ENCODE assay signal across 9 cellular contexts in the genomic region with DNA sequence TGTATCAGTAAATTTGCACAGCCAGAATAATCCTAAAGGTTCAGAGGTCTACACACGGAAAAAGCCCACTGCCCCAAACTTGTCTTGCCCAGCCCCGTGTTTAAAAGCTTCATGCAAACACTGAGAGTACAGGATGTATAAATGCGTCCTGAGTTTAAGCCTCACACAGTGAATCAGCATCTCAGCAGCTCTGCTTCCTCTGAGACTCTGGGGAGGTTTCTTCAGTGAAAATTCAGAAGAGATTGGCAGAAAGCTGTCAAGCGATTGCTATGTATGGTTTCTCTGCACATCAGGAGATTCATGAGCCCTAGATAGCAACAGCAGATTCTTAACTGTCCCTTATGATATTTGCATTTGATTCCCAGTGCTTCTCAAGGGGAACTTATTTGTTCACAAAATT. TPM values are rescaled to one million over a fixed set of nuclear protein-coding genes. Genes with fewer than 3 reads are reported as not detected.
A peak's percentile ranks its signal among the peaks of the same experiment; 100 is the strongest.
DNase-seq lines count a peak whose midpoint lies in the region; ATAC-seq and TF ChIP-seq lines count a peak whose summit lies in the region.
"Had no signal": no experiment of that assay in that cellular context is flagged by ENCODE, and none has a peak within 500 bp of the region (broad histone marks: within the 10 kb centered on the region; RNA-seq: fewer than 3 reads in every experiment).

No MANE protein-coding gene starts in this region.

- no peak overlapping the region for H3K9ac ChIP-seq in skeletal muscle satellite cell (ENCODE audit: low read depth, low read length)

- 43% methylated on average over 4 of the region's 4 CpGs for WGBS in esophagus muscularis mucosa

- TF ChIP-seq CTCF in RWPE2 (IDR thresholded peaks at IDR 0.05; ENCODE audit: poor library complexity, severe bottlenecking) = no peak
- TF ChIP-seq CTCF in esophagus muscularis mucosa (IDR thresholded peaks at IDR 0.05) = no peak

- ATAC-seq in RWPE2 (ENCODE audit: low read depth) = 0 out of 3 replicates have a peak, but pooled peaks have one; percentile 4
- ATAC-seq in HG02973 (IDR thresholded peaks at IDR 0.05; ENCODE audit: unreplicated experiment) = no peak
- ATAC-seq: activated CD4-positive, CD25-positive, alpha-beta regulatory T cell treated with anti-CD3 and anti-CD28 coated beads, Interleukin-2, amount 50 U/mL, for 24 hours had no signal

- no peak for TF ChIP-seq POLR2A in esophagus muscularis mucosa (IDR thresholded peaks at IDR 0.05; ENCODE audit: low read depth)

- H3K27me3 ChIP-seq in RWPE2 (ENCODE audit: insufficient read depth, poor library complexity, severe bottlenecking) (no peaks in the 10 kb centered on the region), esophagus muscularis mucosa (peaks cover 0 to 3% (median 0%) of the 10 kb centered on the region in 4 donors), skeletal muscle satellite cell (ENCODE audit: control insufficient read depth, insufficient read depth, low read length) (no peaks in the 10 kb centered on the region)

- intact Hi-C loops in esophagus muscularis mucosa (cut with DNase I) = no loop called here

- H3K36me3 ChIP-seq in RWPE2 (ENCODE audit: low read depth) (no peaks in the 10 kb centered on the region), esophagus muscularis mucosa (no peaks in the 10 kb centered on the region), skeletal muscle satellite cell (ENCODE audit: insufficient read depth, low read length) (no peaks in the 10 kb centered on the region)

- DNase-seq in NCI-H1694 treated with DMSO at 0.1 percent for 48 hours (lab: John Stamatoyannopoulos, UW) (peak; percentile 41), NCI-H1694 (lab: John Stamatoyannopoulos, UW) (no peak), RWPE2 (ENCODE audit: low spot score) (no peak), esophagus muscularis mucosa (ENCODE audit: extremely low spot score) (peak; percentile 45), NCI-H2107 (lab: John Stamatoyannopoulos, UW) (no peak), cerebellar cortex (ENCODE audit: low spot score) (no peak)

- TF ChIP-seq EP300 in esophagus muscularis mucosa (IDR thresholded peaks at IDR 0.05) = no peak

- H3K27ac ChIP-seq in RWPE2 (ENCODE audit: poor library complexity, severe bottlenecking) (peak overlapping the region; percentile 98), esophagus muscularis mucosa (replicated peaks in 1 of 4) (no peak overlapping the region)

- no peaks in the 10 kb centered on the region for H3K9me3 ChIP-seq in RWPE2 (ENCODE audit: severe bottlenecking)
- no peaks in the 10 kb centered on the region for H3K9me3 ChIP-seq in esophagus muscularis mucosa
- no peaks in the 10 kb centered on the region for H3K9me3 ChIP-seq in skeletal muscle satellite cell (replicated peaks; ENCODE audit: low read length)

- H3K4me1 ChIP-seq in RWPE2 (ENCODE audit: insufficient read depth, poor library complexity, severe bottlenecking) = peaks cover 57% of the 10 kb centered on the region
- peaks cover 0 to 26% (median 20%) of the 10 kb centered on the region in 4 donors for H3K4me1 ChIP-seq in esophagus muscularis mucosa
- H3K4me1 ChIP-seq in skeletal muscle satellite cell (ENCODE audit: control insufficient read depth, insufficient read depth, low read length) = peaks cover 51% of the 10 kb centered on the region

- H3K4me3 ChIP-seq in RWPE2 (ENCODE audit: severe bottlenecking) (no peak overlapping the region), esophagus muscularis mucosa (no peak overlapping the region), skeletal muscle satellite cell (ENCODE audit: low read length) (peak overlapping the region; percentile 3)

- H3K4me2 ChIP-seq in skeletal muscle satellite cell (ENCODE audit: low read length) = peak overlapping the region; percentile 58

RNA-seq across cellular contexts. Expression of gene CRACDL, which starts 27.1 kb away (rescaled TPM):
- total RNA-seq in esophagus muscularis mucosa = 1 to 10 TPM; 1.7 to 4.7 (median 3.3) TPM
- total RNA-seq in skeletal muscle satellite cell (2012; rRNA removed) = under 0.01 and 1.3 TPM in 2 replicates

Comparison
In these comparisons a context has a peak if more than half of its experiments do, and no peak if none do; other contexts are left out.
1. DNase-seq: peak in NCI-H1694 treated with DMSO at 0.1 percent for 48 hours (single experiment) and esophagus muscularis mucosa (single experiment); none in NCI-H1694 (single experiment), RWPE2 (single experiment), NCI-H2107 (single experiment) and cerebellar cortex (single experiment).